1 cellular context compared by ENCODE assay signal in the genomic region with DNA sequence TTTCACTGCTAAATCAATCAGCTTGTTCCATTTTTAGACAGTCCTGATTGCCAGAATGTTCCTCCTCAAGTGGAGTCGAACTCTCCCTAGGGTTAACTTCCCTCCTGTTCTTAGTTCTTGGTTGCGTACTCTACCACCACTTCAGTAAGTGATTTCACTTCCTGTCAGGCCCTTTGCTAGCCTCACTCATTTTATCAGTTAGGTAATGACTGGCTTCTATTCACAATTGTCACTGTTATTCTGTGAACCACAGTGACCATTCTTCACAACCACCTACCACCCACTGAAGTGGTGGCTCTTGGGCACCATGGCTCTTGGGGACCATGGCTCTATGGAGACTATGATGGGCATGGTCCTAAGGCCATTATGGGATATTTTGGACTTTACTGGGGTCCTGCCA.
TF ChIP-seq lines count a peak whose summit lies in the region.

No MANE protein-coding gene starts in this region.

TF ChIP-seq in IMR-90, 13 proteins besides CTCF, POLR2A, EP300 and RAD21 (continued from another document):
- TF ChIP-seq, protein P1, sequence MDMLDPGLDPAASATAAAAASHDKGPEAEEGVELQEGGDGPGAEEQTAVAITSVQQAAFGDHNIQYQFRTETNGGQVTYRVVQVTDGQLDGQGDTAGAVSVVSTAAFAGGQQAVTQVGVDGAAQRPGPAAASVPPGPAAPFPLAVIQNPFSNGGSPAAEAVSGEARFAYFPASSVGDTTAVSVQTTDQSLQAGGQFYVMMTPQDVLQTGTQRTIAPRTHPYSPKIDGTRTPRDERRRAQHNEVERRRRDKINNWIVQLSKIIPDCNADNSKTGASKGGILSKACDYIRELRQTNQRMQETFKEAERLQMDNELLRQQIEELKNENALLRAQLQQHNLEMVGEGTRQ (IDR thresholded peaks at IDR 0.05; ENCODE audit: low read depth, low read length), result no peak
